28 cellular contexts compared by ENCODE assay signal in genomic region chr1:54131419-54131818, GRCh38. TPM values are rescaled to one million over a fixed set of nuclear protein-coding genes. Genes with fewer than 3 reads are reported as not detected.
"Had no signal": no experiment of that assay in that cellular context is flagged by ENCODE, and none has a peak within 500 bp of the region (broad histone marks: within the 10 kb centered on the region; RNA-seq: fewer than 3 reads in every experiment).

No MANE protein-coding gene starts in this region.

- H3K4me1 ChIP-seq: colonic mucosa, esophagus squamous epithelium, heart right ventricle, left lung, lower lobe of right lung had no signal

- H3K9me3 ChIP-seq: colonic mucosa, esophagus squamous epithelium, gastrocnemius medialis, heart right ventricle, left lung, lower lobe of right lung, mucosa of descending colon had no signal

- H3K27me3 Mint-ChIP-seq: dendritic cell treated with granulocyte-macrophage colony-stimulating factor and Interleukin-4, amounts not matched to agents 40 ng/mL and 50 ng/mL, for 4 days had no signal

- H3K36me3 Mint-ChIP-seq: mesothelial cell of epicardium had no signal

- H3K4me3 ChIP-seq: colonic mucosa, esophagus squamous epithelium, gastrocnemius medialis, heart right ventricle, left lung, lower lobe of right lung, mucosa of descending colon had no signal

- H3K9me3 Mint-ChIP-seq: dendritic cell treated with granulocyte-macrophage colony-stimulating factor and Interleukin-4, amounts not matched to agents 40 ng/mL and 50 ng/mL, for 4 days; effector memory CD8-positive, alpha-beta T cell; endodermal cell; mesothelial cell of epicardium had no signal

- H3K27ac Mint-ChIP-seq: dendritic cell treated with granulocyte-macrophage colony-stimulating factor and Interleukin-4, amounts not matched to agents 40 ng/mL and 50 ng/mL, for 4 days; endodermal cell; mesothelial cell of epicardium had no signal

- H3K36me3 ChIP-seq: colonic mucosa, esophagus squamous epithelium, gastrocnemius medialis, heart right ventricle, left lung, lower lobe of right lung had no signal

- H3K27me3 ChIP-seq: colonic mucosa, esophagus squamous epithelium, gastrocnemius medialis, heart right ventricle, left lung had no signal

- H3K27ac ChIP-seq: colonic mucosa, epithelial cell of prostate, esophagus squamous epithelium, gastrocnemius medialis, heart right ventricle, left lung, lower lobe of right lung had no signal

- H3K4me3 Mint-ChIP-seq: dendritic cell treated with granulocyte-macrophage colony-stimulating factor and Interleukin-4, amounts not matched to agents 40 ng/mL and 50 ng/mL, for 4 days; effector memory CD8-positive, alpha-beta T cell; endodermal cell; mesothelial cell of epicardium had no signal

- DNase-seq: colonic mucosa; cortex of kidney; effector CD8-positive, alpha-beta T cell; effector memory CD8-positive, alpha-beta T cell; erythroblast; esophagus squamous epithelium; foreskin fibroblast; foreskin melanocyte; gastrocnemius medialis; glutamatergic neuron; head of caudate nucleus; heart right ventricle; hippocampal formation; left cardiac atrium; left lung; left ventricle myocardium superior; lower lobe of right lung; mesenchymal stem cell; mucosa of descending colon had no signal

- ATAC-seq: effector memory CD8-positive, alpha-beta T cell; esophagus mucosa; gastrocnemius medialis; heart right ventricle; left cardiac atrium; left lung; left ventricle myocardium superior; lower lobe of right lung; mucosa of descending colon had no signal

RNA-seq across cellular contexts. Expression of gene CDCP2, which starts 21.4 kb away (rescaled TPM):
- total RNA-seq: endodermal cell, esophagus mucosa, gastrocnemius medialis, glomerular endothelial cell, kidney epithelial cell, left cardiac atrium, left ventricle myocardium superior, lower lobe of right lung, mesothelial cell of epicardium, myocyte had no signal
- polyA plus RNA-seq: keratinocyte had no signal
